ENCODE assay signal across 1 cellular context in genomic region chr11:126303623-126304456, GRCh38.
TF ChIP-seq lines count a peak whose summit lies in the region.

TSS of gene DCPS (plus strand) at chr11:126304060. CDS start at chr11:126304081, 21 bp downstream.

TF ChIP-seq in HepG2, 621 proteins besides CTCF, POLR2A, EP300 and RAD21 (continued from another document and continues in another):
- TF ChIP-seq LRRFIP1 (CRISPR knock-in tag; conservative IDR thresholded peaks at IDR 0.05) (peak; percentile 65; the same call in 1 of the 2 replicates), ASH2L (IDR thresholded peaks at IDR 0.05; ENCODE audit: insufficient read length, low read depth, low read length) (peak; percentile 57), ZNF121 (CRISPR knock-in tag; IDR thresholded peaks at IDR 0.05) (no peak), JUNB (CRISPR knock-in tag; IDR thresholded peaks at IDR 0.05; ENCODE audit: borderline replicate concordance) (no peak), STAT5B (CRISPR knock-in tag; IDR thresholded peaks at IDR 0.05) (peak; percentile 62; the same call in 1 of the 2 replicates), ZNF790 (CRISPR knock-in tag; IDR thresholded peaks at IDR 0.05; ENCODE audit: borderline replicate concordance) (peak; percentile 50; the same call in 1 of the 2 replicates), HNRNPH1 (optimal IDR thresholded peaks at IDR 0.05; ENCODE audit: low read depth, low read length) (no peak), KDM5A (IDR thresholded peaks at IDR 0.05; ENCODE audit: borderline replicate concordance, low read length) (peak; percentile 76), TFDP2 (CRISPR knock-in tag; IDR thresholded peaks at IDR 0.05) (peak; percentile 91), PBX2 (CRISPR knock-in tag; IDR thresholded peaks at IDR 0.05) (no peak), ZNF615 (CRISPR knock-in tag; IDR thresholded peaks at IDR 0.05; ENCODE audit: borderline replicate concordance) (no peak; the same call in 1 of the 2 replicates), MED1 (CRISPR knock-in tag; IDR thresholded peaks at IDR 0.05) (peak; percentile 85), SRSF4 (IDR thresholded peaks at IDR 0.05; ENCODE audit: low read depth, low read length, poor library complexity, severe bottlenecking) (no peak), RFXAP (CRISPR knock-in tag; IDR thresholded peaks at IDR 0.05; ENCODE audit: borderline replicate concordance) (peak; percentile 78; the same call in 1 of the 2 replicates), ZNF512B (CRISPR knock-in tag; IDR thresholded peaks at IDR 0.05; ENCODE audit: borderline replicate concordance) (peak; percentile 41; the same call in 1 of the 2 replicates), TCF7 (IDR thresholded peaks at IDR 0.05; ENCODE audit: low read depth) (peak; percentile 6; the same call in 1 of the 2 replicates), ADNP (CRISPR knock-in tag; IDR thresholded peaks at IDR 0.05) (no peak), GATAD1 (CRISPR knock-in tag; IDR thresholded peaks at IDR 0.05) (peak; percentile 92), ZNF883 (CRISPR knock-in tag; IDR thresholded peaks at IDR 0.05; ENCODE audit: not compliant biosample characterization) (peak; percentile 94), RBM39 (IDR thresholded peaks at IDR 0.05; ENCODE audit: low read depth, low read length, poor library complexity, severe bottlenecking) (peak; percentile 94), ELF1 (CRISPR knock-in tag; IDR thresholded peaks at IDR 0.05) (peak; percentile 29; the same call in 1 of the 2 replicates), MATR3 (CRISPR knock-in tag; IDR thresholded peaks at IDR 0.05) (no peak), ZNF678 (CRISPR knock-in tag; IDR thresholded peaks at IDR 0.05) (no peak), TBX2 (CRISPR knock-in tag; IDR thresholded peaks at IDR 0.05; ENCODE audit: borderline replicate concordance) (peak; percentile 79; the same call in 1 of the 2 replicates), ZNF564 (CRISPR knock-in tag; IDR thresholded peaks at IDR 0.05) (peak; percentile 84; the same call in 1 of the 2 replicates), SMARCC2 (IDR thresholded peaks at IDR 0.05) (no peak), MEIS1 (CRISPR knock-in tag; IDR thresholded peaks at IDR 0.05; ENCODE audit: borderline replicate concordance) (peak; percentile 79), ZNF558 (CRISPR knock-in tag; IDR thresholded peaks at IDR 0.05; ENCODE audit: borderline replicate concordance) (no peak; the same call in 1 of the 2 replicates), NCOR1 (IDR thresholded peaks at IDR 0.05; ENCODE audit: borderline replicate concordance, low read length) (no peak), RNF2 (conservative IDR thresholded peaks at IDR 0.05; ENCODE audit: low read depth) (peak; percentile 81), ZHX2 (IDR thresholded peaks at IDR 0.05; ENCODE audit: low read depth) (no peak; the same call in 1 of the 2 replicates), ZHX2 (CRISPR knock-in tag; IDR thresholded peaks at IDR 0.05; ENCODE audit: borderline replicate concordance) (no peak; the same call in 1 of the 2 replicates), HMG20A (CRISPR knock-in tag; IDR thresholded peaks at IDR 0.05; ENCODE audit: borderline replicate concordance) (0 out of 2 replicates have a peak, but pooled peaks have one; percentile 26), THYN1 (CRISPR knock-in tag; IDR thresholded peaks at IDR 0.05; ENCODE audit: borderline replicate concordance, low read depth) (no peak), ZNF382 (CRISPR knock-in tag; IDR thresholded peaks at IDR 0.05; ENCODE audit: borderline replicate concordance) (no peak), ZNF670 (CRISPR knock-in tag; IDR thresholded peaks at IDR 0.05; ENCODE audit: borderline replicate concordance) (peak; percentile 78; the same call in 1 of the 2 replicates), SRF (IDR thresholded peaks at IDR 0.05; ENCODE audit: low read depth, low read length) (no peak), HNRNPUL1 (IDR thresholded peaks at IDR 0.05; ENCODE audit: low read depth, low read length) (0 out of 2 replicates have a peak, but pooled peaks have one; percentile 23), POGZ (CRISPR knock-in tag; IDR thresholded peaks at IDR 0.05) (peak; percentile 78; the same call in 1 of the 2 replicates), PPARG (CRISPR knock-in tag; conservative IDR thresholded peaks at IDR 0.05) (peak; percentile 37; the same call in 1 of the 2 replicates), TRIM24 (CRISPR knock-in tag; IDR thresholded peaks at IDR 0.05) (no peak), TFE3 (CRISPR knock-in tag; IDR thresholded peaks at IDR 0.05) (peak; percentile 76; the same call in 1 of the 2 replicates)
- TF ChIP-seq, protein P1, sequence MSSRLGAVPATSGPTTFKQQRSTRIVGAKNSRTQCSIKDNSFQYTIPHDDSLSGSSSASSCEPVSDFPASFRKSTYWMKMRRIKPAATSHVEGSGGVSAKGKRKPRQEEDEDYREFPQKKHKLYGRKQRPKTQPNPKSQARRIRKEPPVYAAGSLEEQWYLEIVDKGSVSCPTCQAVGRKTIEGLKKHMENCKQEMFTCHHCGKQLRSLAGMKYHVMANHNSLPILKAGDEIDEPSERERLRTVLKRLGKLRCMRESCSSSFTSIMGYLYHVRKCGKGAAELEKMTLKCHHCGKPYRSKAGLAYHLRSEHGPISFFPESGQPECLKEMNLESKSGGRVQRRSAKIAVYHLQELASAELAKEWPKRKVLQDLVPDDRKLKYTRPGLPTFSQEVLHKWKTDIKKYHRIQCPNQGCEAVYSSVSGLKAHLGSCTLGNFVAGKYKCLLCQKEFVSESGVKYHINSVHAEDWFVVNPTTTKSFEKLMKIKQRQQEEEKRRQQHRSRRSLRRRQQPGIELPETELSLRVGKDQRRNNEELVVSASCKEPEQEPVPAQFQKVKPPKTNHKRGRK (CRISPR knock-in tag; IDR thresholded peaks at IDR 0.05) = 0 out of 2 replicates have a peak, but pooled peaks have one; percentile 65
- TF ChIP-seq, protein P2, sequence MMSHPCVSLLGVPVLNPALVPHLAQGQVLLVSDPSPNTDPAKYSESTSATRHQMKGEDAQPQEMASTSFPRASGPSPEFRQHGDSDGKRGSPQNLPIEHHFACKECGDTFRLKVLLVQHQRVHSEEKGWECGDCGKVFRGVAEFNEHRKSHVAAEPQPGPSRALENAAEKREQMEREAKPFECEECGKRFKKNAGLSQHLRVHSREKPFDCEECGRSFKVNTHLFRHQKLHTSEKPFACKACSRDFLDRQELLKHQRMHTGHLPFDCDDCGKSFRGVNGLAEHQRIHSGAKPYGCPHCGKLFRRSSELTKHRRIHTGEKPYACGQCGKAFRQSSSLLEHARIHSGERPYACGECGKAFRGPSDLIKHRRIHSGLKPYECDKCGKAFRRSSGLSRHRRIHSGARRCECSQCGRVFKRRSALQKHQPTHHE (CRISPR knock-in tag; IDR thresholded peaks at IDR 0.05; ENCODE audit: borderline replicate concordance) = no peak; the same call in 1 of the 2 replicates
